Comparison of ENCODE assay signal across 7 cellular contexts in genomic region chr7:20302300-20302699, GRCh38. TPM values are rescaled to one million over a fixed set of nuclear protein-coding genes. Genes with fewer than 3 reads are reported as not detected.
A peak's percentile ranks its signal among the peaks of the same experiment; 100 is the strongest.
DNase-seq lines count a peak whose midpoint lies in the region; ATAC-seq, FAIRE-seq and TF ChIP-seq lines count a peak whose summit lies in the region.
"Not testable (repeated sequence)": the region's sequence is repeated elsewhere in the genome, so short reads cannot be mapped to it uniquely, and the experiment has no call there.
"Had no signal": no experiment of that assay in that cellular context is flagged by ENCODE, and none has a peak within 500 bp of the region (broad histone marks: within the 10 kb centered on the region; RNA-seq: fewer than 3 reads in every experiment).

No MANE protein-coding gene starts in this region.

- in situ Hi-C loops in GM12878 (cut with MboI): not testable (repeated sequence)

- RAD21 ChIA-PET in GM12878 (lab: Charles Lee; ENCODE audit: unreplicated experiment): interaction anchor here (1.2 to 6.9 kb wide), 7 partner anchors 9 to 83 kb away, joined by 3 to 83 read pairs (median 35); partner anchors contain the start of gene MACC1

- H3K4me2 ChIP-seq in OCI-LY3 (ENCODE audit: low read length); GM12878 (ENCODE audit: control insufficient read depth, insufficient read depth): not testable (repeated sequence)

- FAIRE-seq in GM12878 (lab: Jason Lieb, UNC): not testable (repeated sequence)

- not testable (repeated sequence) for H3K9me3 ChIP-seq in Caco-2; OCI-LY3 (ENCODE audit: insufficient read depth, low read length); RWPE2 (ENCODE audit: severe bottlenecking); GM12878 (replicated peaks; ENCODE audit: control insufficient read depth, insufficient read depth, low read length)

- POLR2A ChIA-PET in Caco-2 (lab: Charles Lee): not testable (repeated sequence)
- POLR2A ChIA-PET in GM12878 (lab: Charles Lee): interaction anchor here (0.7 to 4.5 kb wide), 9 partner anchors 9 to 97 kb away, joined by 3 to 35 read pairs (median 7); partner anchors contain the start of gene MACC1

- not testable (repeated sequence) for TF ChIP-seq RAD21 in GM12878 (IDR thresholded peaks at IDR 0.05; ENCODE audit: insufficient read depth, low read depth, low read length)

- intact Hi-C loops in Caco-2 (cut with micrococcal nuclease; ENCODE audit: unreplicated experiment); GM12878 (cut with micrococcal nuclease; ENCODE audit: unreplicated experiment): not testable (repeated sequence)
- intact Hi-C loops in dendritic cell treated with granulocyte-macrophage colony-stimulating factor and Interleukin-4, amounts not matched to agents 40 ng/mL and 50 ng/mL, for 4 days (cut with micrococcal nuclease): loop anchor here (5.0 kb wide), 1 partner anchor 80 kb away; no protein-coding TSS in a partner anchor

- H3K27ac Mint-ChIP-seq in Caco-2 (ENCODE audit: unreplicated experiment) (peak overlapping the region; percentile 65), osteocyte (ENCODE audit: unreplicated experiment) (peak overlapping the region; percentile 34)
- H3K27ac Mint-ChIP-seq in dendritic cell treated with granulocyte-macrophage colony-stimulating factor and Interleukin-4, amounts not matched to agents 40 ng/mL and 50 ng/mL, for 4 days: peak overlapping the region; percentile 4

- WGBS in GM12878 (ENCODE audit: insufficient coverage, insufficient replicate concordance, low lambda C conversion rate, missing lambda C conversion rate): 93% methylated on average over 16 of the region's 16 CpGs

- H3K9ac ChIP-seq in OCI-LY3 (ENCODE audit: low read length); GM12878 (ENCODE audit: control insufficient read depth, insufficient read depth, low read length): not testable (repeated sequence)

- not testable (repeated sequence) for H3K27me3 Mint-ChIP-seq in Caco-2 (ENCODE audit: insufficient read depth, unreplicated experiment); dendritic cell treated with granulocyte-macrophage colony-stimulating factor and Interleukin-4, amounts not matched to agents 40 ng/mL and 50 ng/mL, for 4 days; osteocyte (ENCODE audit: unreplicated experiment)

- not testable (repeated sequence) for TF ChIP-seq CTCF in Caco-2 (IDR thresholded peaks at IDR 0.05; ENCODE audit: insufficient read depth in 1 of 2, low read depth in 1 of 2, low read length in 1 of 2, severe bottlenecking in 1 of 2, unreplicated experiment in 1 of 2); OCI-LY3 (IDR thresholded peaks at IDR 0.05; ENCODE audit: low read depth, low read length); RWPE2 (IDR thresholded peaks at IDR 0.05; ENCODE audit: poor library complexity, severe bottlenecking); GM12878 (IDR thresholded peaks at IDR 0.05 in 2 of 3, conservative IDR thresholded peaks at IDR 0.05 in 1 of 3; ENCODE audit: control insufficient read depth in 2 of 3, extremely low read depth in 1 of 3, insufficient read depth in 1 of 3, low read depth in 3 of 3, low read length in 3 of 3); osteocyte (IDR thresholded peaks at IDR 0.05)

- peak overlapping the region; percentile 79; the same call in 1 of the 2 replicates for H3K27ac ChIP-seq in OCI-LY3 (ENCODE audit: low read length)
- H3K27ac ChIP-seq in RWPE2 (ENCODE audit: poor library complexity, severe bottlenecking): peak overlapping the region; percentile 90
- not testable (repeated sequence) for H3K27ac ChIP-seq in GM12878 (ENCODE audit: control insufficient read depth, insufficient read depth)

- H3K4me1 ChIP-seq in Caco-2 (peaks cover 35% of the 10 kb centered on the region), OCI-LY3 (ENCODE audit: low read length) (peaks cover 90% of the 10 kb centered on the region), RWPE2 (ENCODE audit: insufficient read depth, poor library complexity, severe bottlenecking) (peaks cover 16% of the 10 kb centered on the region), GM12878 (ENCODE audit: control insufficient read depth, insufficient read depth, low read length) (peaks cover 19% of the 10 kb centered on the region)

- peaks cover 37% of the 10 kb centered on the region for H3K4me1 Mint-ChIP-seq in Caco-2 (ENCODE audit: low read depth, unreplicated experiment)
- peaks cover 26% of the 10 kb centered on the region for H3K4me1 Mint-ChIP-seq in dendritic cell treated with granulocyte-macrophage colony-stimulating factor and Interleukin-4, amounts not matched to agents 40 ng/mL and 50 ng/mL, for 4 days (ENCODE audit: low read depth)
- peaks cover 43% of the 10 kb centered on the region for H3K4me1 Mint-ChIP-seq in osteocyte (ENCODE audit: unreplicated experiment)

- H3K4me3 Mint-ChIP-seq in Caco-2 (ENCODE audit: unreplicated experiment); dendritic cell treated with granulocyte-macrophage colony-stimulating factor and Interleukin-4, amounts not matched to agents 40 ng/mL and 50 ng/mL, for 4 days; osteocyte (ENCODE audit: unreplicated experiment): not testable (repeated sequence)

- not testable (repeated sequence) for ATAC-seq in RWPE2 (ENCODE audit: low read depth); GM12878

- not testable (repeated sequence) for H3K27me3 ChIP-seq in Caco-2 (replicated peaks; ENCODE audit: control insufficient read depth, insufficient read depth, low read length); OCI-LY3 (ENCODE audit: low read depth, low read length); RWPE2 (ENCODE audit: insufficient read depth, poor library complexity, severe bottlenecking); GM12878 (replicated peaks in 1 of 2; ENCODE audit: control insufficient read depth in 2 of 2, insufficient read depth in 2 of 2, low read length in 1 of 2)

- not testable (repeated sequence) for TF ChIP-seq POLR2A in GM12878 (IDR thresholded peaks at IDR 0.05; ENCODE audit: low read depth, low read length)

- H3K9me3 Mint-ChIP-seq in Caco-2 (ENCODE audit: unreplicated experiment); dendritic cell treated with granulocyte-macrophage colony-stimulating factor and Interleukin-4, amounts not matched to agents 40 ng/mL and 50 ng/mL, for 4 days; osteocyte (ENCODE audit: unreplicated experiment): not testable (repeated sequence)

- DNase-seq in Caco-2; RWPE2 (ENCODE audit: low spot score); GM12878 (ENCODE audit: low read depth, low spot score); osteocyte (ENCODE audit: extremely low spot score, unreplicated experiment): not testable (repeated sequence)

- H3K36me3 Mint-ChIP-seq in Caco-2 (ENCODE audit: insufficient read depth, unreplicated experiment); dendritic cell treated with granulocyte-macrophage colony-stimulating factor and Interleukin-4, amounts not matched to agents 40 ng/mL and 50 ng/mL, for 4 days (ENCODE audit: low read depth); osteocyte (ENCODE audit: unreplicated experiment): not testable (repeated sequence)

- H4K20me1 ChIP-seq in OCI-LY3 (ENCODE audit: insufficient read depth, low read length); GM12878 (ENCODE audit: control insufficient read depth, insufficient read depth): not testable (repeated sequence)

- SMC1A ChIA-PET in GM12878 (lab: Charles Lee; ENCODE audit: uncharacterized antibody, unreplicated experiment): interaction anchor here (0.8 to 12.1 kb wide), 16 partner anchors 9 to 108 kb away, joined by 3 to 229 read pairs (median 10); partner anchors contain the start of gene MACC1

- H3K79me2 ChIP-seq in OCI-LY3 (ENCODE audit: low read length); GM12878 (ENCODE audit: control insufficient read depth, insufficient read depth, low read length): not testable (repeated sequence)

- TF ChIP-seq EP300 in GM12878 (IDR thresholded peaks at IDR 0.05; ENCODE audit: borderline replicate concordance in 1 of 2, control insufficient read depth in 1 of 2, low read depth in 2 of 2, low read length in 2 of 2): not testable (repeated sequence)

- CTCF ChIA-PET in Caco-2 (lab: Charles Lee): interaction anchor here (0.5 kb wide), 1 partner anchor 82 kb away, joined by 3 read pairs; no protein-coding TSS in a partner anchor
- CTCF ChIA-PET in GM12878 (lab: Yijun Ruan, JAX): interaction anchor here (0.7 to 4.2 kb wide), 4 partner anchors 12 to 80 kb away, joined by 3 to 44 read pairs (median 3); no protein-coding TSS in a partner anchor

- H3K4me3 ChIP-seq in Caco-2 (ENCODE audit: low read depth, low read length); OCI-LY3 (ENCODE audit: low read length); RWPE2 (ENCODE audit: severe bottlenecking); GM12878: not testable (repeated sequence)

- H3K36me3 ChIP-seq in Caco-2 (ENCODE audit: control insufficient read depth, insufficient read depth, low read length); OCI-LY3 (replicated peaks; ENCODE audit: low read depth, low read length); RWPE2 (ENCODE audit: low read depth); GM12878 (ENCODE audit: control insufficient read depth in 2 of 2, insufficient read depth in 2 of 2, low read length in 1 of 2): not testable (repeated sequence)

- BruUV-seq in Caco-2 (replicated peaks; lab: Mats Ljungman, UMichigan); GM12878 (replicated peaks; lab: Mats Ljungman, UMichigan): not testable (repeated sequence)

- H2AFZ ChIP-seq in OCI-LY3 (ENCODE audit: low read depth, low read length); GM12878 (ENCODE audit: control insufficient read depth, low read depth, low read length): not testable (repeated sequence)

RNA-seq across cellular contexts. Expression of gene ITGB8, which starts 28.4 kb away (rescaled TPM):
- total RNA-seq in Caco-2 (2022) (3.2 and 4.6 TPM in 2 replicates), GM12878 (2014; rRNA removed) (3.1 and 3.9 TPM in 2 replicates), GM12878 (2014; rRNA removed; fragmentation: Illumina TruSeq; extraction: Trizol) (3.0 TPM in 2 replicates), GM12878 (2021) (3.0 and 3.2 TPM in 2 replicates), osteocyte (1.5 and 2.4 TPM in 2 replicates)
- total RNA-seq in GM12878 (2013; cell fraction: nucleolus; rRNA removed): 157 and 162 TPM in 2 replicates
- polyA plus RNA-seq in GM12878 (2011; ENCODE audit: low read depth): 0.29 TPM
- polyA plus RNA-seq in GM12878 (2011; rRNA removed) (26.2 and 45.6 TPM in 2 replicates), GM12878 (2014; fragmentation: Illumina TruSeq; extraction: Trizol) (1.6 and 2.2 TPM in 2 replicates), GM12878 (2014; fragmentation: Nextera tagmentation; extraction: Ambion mirVana) (under 1 TPM; 0.37 to 0.40 TPM), GM12878 (2014; rRNA removed) (1.4 TPM in 2 replicates), GM12878 (2016; fragmentation: Nextera tagmentation; extraction: Ambion mirVana) (1 to 10 TPM in 1 of 2 experiments, under 1 TPM in 1; 0.95 to 1.4 TPM)
- polyA plus RNA-seq in GM12878 (2011; cell fraction: cytosol; rRNA removed): 10.0 and 11.0 TPM in 2 replicates
- 59.4 and 69.9 TPM in 2 replicates for polyA plus RNA-seq in GM12878 (2011; cell fraction: nucleus; rRNA removed)
- polyA plus RNA-seq in GM12878 (2012): 0.55 and 0.60 TPM in 2 replicates
- 119 and 122 TPM in 2 replicates for polyA minus RNA-seq in GM12878 (2011; rRNA and poly(A)+ RNA removed)
- 24.3 and 26.2 TPM in 2 replicates for polyA minus RNA-seq in GM12878 (2011; cell fraction: cytosol; rRNA and poly(A)+ RNA removed)
- polyA minus RNA-seq in GM12878 (2011; cell fraction: nucleus; rRNA and poly(A)+ RNA removed): 168 and 290 TPM in 2 replicates
- polyA plus RNA-seq: CD4-positive, alpha-beta memory T cell had no signal

Comparison
In these comparisons a context has a peak if more than half of its experiments do, and no peak if none do; other contexts are left out.
1. H3K27ac Mint-ChIP-seq: peak in every context shown above with its lines; median percentile 65 in Caco-2; 34 in osteocyte; 4 in dendritic cell treated with granulocyte-macrophage colony-stimulating factor and Interleukin-4, amounts not matched to agents 40 ng/mL and 50 ng/mL, for 4 days.